ENCODE assay signal across 14 cellular contexts in genomic region chr2:162591403-162592083, GRCh38.
DNase-seq lines count a peak whose midpoint lies in the region; ATAC-seq lines count a peak whose summit lies in the region.
"Had no signal": no experiment of that assay in that cellular context is flagged by ENCODE, and none has a peak within 500 bp of the region (broad histone marks: within the 10 kb centered on the region; RNA-seq: fewer than 3 reads in every experiment).

No MANE protein-coding gene starts in this region.

- H3K9me3 Mint-ChIP-seq in activated T-helper 17 cell treated with anti-CD3 and anti-CD28 coated beads, Interleukin-2, amount 50 U/mL, for 72 hours: peaks cover 4% of the 10 kb centered on the region

- peaks cover 3% of the 10 kb centered on the region for H3K27me3 Mint-ChIP-seq in activated T-helper 17 cell treated with anti-CD3 and anti-CD28 coated beads, Interleukin-2, amount 50 U/mL, for 72 hours
- H3K27me3 Mint-ChIP-seq: stimulated activated naive B cell treated with anti-CD40 and anti-IgM and Interleukin-4, amounts not matched to agents 10 μg/mL and 1 μg/mL and 100 μg/mL, for 72 hours had no signal

- H3K4me1 Mint-ChIP-seq in activated T-helper 17 cell treated with anti-CD3 and anti-CD28 coated beads, Interleukin-2, amount 50 U/mL, for 72 hours: no peaks in the 10 kb centered on the region
- H3K4me1 Mint-ChIP-seq: stimulated activated naive B cell treated with anti-CD40 and anti-IgM and Interleukin-4, amounts not matched to agents 10 μg/mL and 1 μg/mL and 100 μg/mL, for 72 hours had no signal

- H3K36me3 Mint-ChIP-seq in activated T-helper 17 cell treated with anti-CD3 and anti-CD28 coated beads, Interleukin-2, amount 50 U/mL, for 72 hours (ENCODE audit: low read depth): no peaks in the 10 kb centered on the region
- H3K36me3 Mint-ChIP-seq: stimulated activated naive B cell treated with anti-CD40 and anti-IgM and Interleukin-4, amounts not matched to agents 10 μg/mL and 1 μg/mL and 100 μg/mL, for 72 hours had no signal

- no peak overlapping the region for H3K4me3 Mint-ChIP-seq in activated T-helper 17 cell treated with anti-CD3 and anti-CD28 coated beads, Interleukin-2, amount 50 U/mL, for 72 hours
- H3K4me3 Mint-ChIP-seq: stimulated activated naive B cell treated with anti-CD40 and anti-IgM and Interleukin-4, amounts not matched to agents 10 μg/mL and 1 μg/mL and 100 μg/mL, for 72 hours had no signal

- ATAC-seq in GM18520 (IDR thresholded peaks at IDR 0.05; ENCODE audit: unreplicated experiment) (peak; percentile 61), GM21381 (IDR thresholded peaks at IDR 0.05; ENCODE audit: unreplicated experiment) (peak; percentile 96), HG03095 (IDR thresholded peaks at IDR 0.05; ENCODE audit: unreplicated experiment) (peak; percentile 97)
- ATAC-seq in activated T-helper 17 cell treated with anti-CD3 and anti-CD28 coated beads, Interleukin-2, amount 50 U/mL, for 72 hours (replicated peaks): peak; percentile 53
- ATAC-seq: mucosa of descending colon; stimulated activated naive B cell treated with anti-CD40 and anti-IgM and Interleukin-4, amounts not matched to agents 10 μg/mL and 1 μg/mL and 100 μg/mL, for 72 hours had no signal

- DNase-seq in NCI-H1694 treated with DMSO at 0.1 percent for 48 hours (lab: John Stamatoyannopoulos, UW): no peak
- no peak for DNase-seq in DMS79 (lab: John Stamatoyannopoulos, UW)
- DNase-seq in anterior cingulate cortex (lab: John Stamatoyannopoulos, UW): no peak
- DNase-seq in nucleus accumbens (lab: John Stamatoyannopoulos, UW): no peak
- DNase-seq: DND-41; mucosa of descending colon; NCI-H1694; NCI-H82; stimulated activated CD4-positive, alpha-beta T cell treated with anti-CD3 and anti-CD28 coated beads, Interleukin-1b, Interleukin-23, amount 100 ng/mL, for 48 hours; stimulated activated naive B cell treated with anti-CD40 and anti-IgM and Interleukin-4, amounts not matched to agents 10 μg/mL and 1 μg/mL and 100 μg/mL, for 72 hours had no signal

- no peak overlapping the region for H3K27ac Mint-ChIP-seq in activated T-helper 17 cell treated with anti-CD3 and anti-CD28 coated beads, Interleukin-2, amount 50 U/mL, for 72 hours
- H3K27ac Mint-ChIP-seq: stimulated activated naive B cell treated with anti-CD40 and anti-IgM and Interleukin-4, amounts not matched to agents 10 μg/mL and 1 μg/mL and 100 μg/mL, for 72 hours had no signal
